Comparison of ENCODE assay signal across 8 cellular contexts in the genomic region with DNA sequence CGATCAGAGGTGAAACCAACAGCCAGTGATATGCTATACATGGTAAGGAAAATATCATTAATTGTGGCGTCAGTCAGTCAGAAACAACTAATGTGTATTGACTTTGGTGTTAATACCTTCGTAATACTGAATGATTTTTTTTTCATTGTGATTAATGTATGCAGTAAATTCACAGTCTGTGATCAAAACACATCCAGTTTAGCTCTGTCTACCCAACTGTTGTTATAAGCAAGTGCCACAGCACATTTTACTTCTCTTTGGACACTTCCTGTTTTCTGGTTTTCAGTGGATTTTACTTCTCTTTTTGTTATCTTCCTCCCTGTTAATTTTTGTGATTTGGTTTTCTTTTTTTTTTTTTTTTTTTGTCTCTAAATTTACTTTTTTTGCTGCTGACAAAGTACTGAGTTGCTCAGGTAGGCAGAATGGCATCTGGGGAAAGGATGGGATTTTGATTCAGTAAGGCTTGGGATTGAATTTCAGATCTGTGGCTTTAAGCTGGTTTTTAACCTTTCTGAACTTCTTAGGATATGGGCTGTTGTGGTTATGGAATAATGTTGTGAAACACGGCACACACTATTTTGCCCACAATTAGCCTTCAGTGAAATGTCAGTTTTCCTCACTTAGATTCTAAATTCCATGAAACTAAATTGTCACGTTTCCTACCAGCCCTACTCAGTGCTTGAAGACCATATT. TPM values are rescaled to one million over a fixed set of nuclear protein-coding genes. Genes with fewer than 3 reads are reported as not detected.
DNase-seq lines count a peak whose midpoint lies in the region; ATAC-seq, FAIRE-seq and TF ChIP-seq lines count a peak whose summit lies in the region.

No MANE protein-coding gene starts in this region.

- no peak for TF ChIP-seq POLR2A in tibial nerve (IDR thresholded peaks at IDR 0.05)

- peaks cover 2% of the 10 kb centered on the region for H3K27me3 Mint-ChIP-seq in activated T-helper 1 cell treated with anti-CD3 and anti-CD28 coated beads, Interleukin-12 subunit alpha, Interleukin-12 subunit beta, Interleukin-2, Interleukin-4 antibody, amounts not matched to agents 30 ng/mL and 10 ng/mL and 1 ng/mL, durations not matched to agents 14 hours and 24 hours and 36 hours (ENCODE audit: insufficient read depth)

- H3K27ac Mint-ChIP-seq in activated T-helper 1 cell treated with anti-CD3 and anti-CD28 coated beads, Interleukin-12 subunit alpha, Interleukin-12 subunit beta, Interleukin-2, Interleukin-4 antibody, amounts not matched to agents 30 ng/mL and 10 ng/mL and 1 ng/mL, durations not matched to agents 14 hours and 24 hours and 36 hours = peak overlapping the region; percentile 98

- H3K9me3 ChIP-seq in tibial nerve = no peaks in the 10 kb centered on the region

- peak overlapping the region; percentile 30 to 48 (median 40) for H3K4me3 ChIP-seq in tibial nerve

- H3K4me1 ChIP-seq in tibial nerve = peaks cover 0 to 15% (median 5%) of the 10 kb centered on the region in 4 donors

- peaks cover 83% of the 10 kb centered on the region for H3K4me1 Mint-ChIP-seq in activated T-helper 1 cell treated with anti-CD3 and anti-CD28 coated beads, Interleukin-12 subunit alpha, Interleukin-12 subunit beta, Interleukin-2, Interleukin-4 antibody, amounts not matched to agents 30 ng/mL and 10 ng/mL and 1 ng/mL, durations not matched to agents 14 hours and 24 hours and 36 hours (ENCODE audit: low read depth)

- FAIRE-seq in urothelium cell line (lab: Jason Lieb, UNC) = no peak

- no peaks in the 10 kb centered on the region for H3K27me3 ChIP-seq in tibial nerve

- WGBS in tibial nerve, 2 donors = 28 to 34% methylated on average over 5 of the region's 5 CpGs

- no peak for TF ChIP-seq CTCF in tibial nerve (IDR thresholded peaks at IDR 0.05)

- intact Hi-C loops in activated T-helper 1 cell treated with anti-CD3 and anti-CD28 coated beads, Interleukin-12 subunit alpha, Interleukin-12 subunit beta, Interleukin-2, Interleukin-4 antibody, amounts not matched to agents 30 ng/mL and 10 ng/mL and 1 ng/mL, durations not matched to agents 14 hours and 24 hours and 36 hours (cut with micrococcal nuclease) = loop anchor here (2.0 to 10.0 kb wide), 5 partner anchors 24 to 1584 kb away; a partner anchor contains a TSS

- no peak for TF ChIP-seq EP300 in tibial nerve (IDR thresholded peaks at IDR 0.05)

- no peaks in the 10 kb centered on the region for H3K36me3 ChIP-seq in tibial nerve

- ATAC-seq in GM19455 (IDR thresholded peaks at IDR 0.05; ENCODE audit: unreplicated experiment) (peak; percentile 34), HG03521 (IDR thresholded peaks at IDR 0.05; ENCODE audit: unreplicated experiment) (peak; percentile 15), left lobe of liver (peak; percentile 8)

- H3K4me3 Mint-ChIP-seq in activated T-helper 1 cell treated with anti-CD3 and anti-CD28 coated beads, Interleukin-12 subunit alpha, Interleukin-12 subunit beta, Interleukin-2, Interleukin-4 antibody, amounts not matched to agents 30 ng/mL and 10 ng/mL and 1 ng/mL, durations not matched to agents 14 hours and 24 hours and 36 hours = peak overlapping the region; percentile 89

- H3K27ac ChIP-seq in tibial nerve = peak overlapping the region; percentile 21 to 79 (median 72)

- H3K9me3 Mint-ChIP-seq in activated T-helper 1 cell treated with anti-CD3 and anti-CD28 coated beads, Interleukin-12 subunit alpha, Interleukin-12 subunit beta, Interleukin-2, Interleukin-4 antibody, amounts not matched to agents 30 ng/mL and 10 ng/mL and 1 ng/mL, durations not matched to agents 14 hours and 24 hours and 36 hours = no peaks in the 10 kb centered on the region

- DNase-seq in Ammon's horn (ENCODE audit: low spot score) (peak; percentile 14), left lobe of liver (ENCODE audit: low spot score) (no peak), tibial nerve (ENCODE audit: low spot score in 2 of 2) (no peak), urothelium cell line (ENCODE audit: low spot score) (no peak)
- DNase-seq in activated T-helper 1 cell treated with anti-CD3 and anti-CD28 coated beads, Interleukin-12 subunit alpha, Interleukin-12 subunit beta, Interleukin-2, Interleukin-4 antibody, amounts not matched to agents 30 ng/mL and 10 ng/mL and 1 ng/mL, durations not matched to agents 14 hours and 24 hours and 36 hours (ENCODE audit: low spot score) = no peak
- no peak for DNase-seq in activated CD8-positive, alpha-beta memory T cell treated with anti-CD3 and anti-CD28 coated beads for 24 hours

- H3K36me3 Mint-ChIP-seq in activated T-helper 1 cell treated with anti-CD3 and anti-CD28 coated beads, Interleukin-12 subunit alpha, Interleukin-12 subunit beta, Interleukin-2, Interleukin-4 antibody, amounts not matched to agents 30 ng/mL and 10 ng/mL and 1 ng/mL, durations not matched to agents 14 hours and 24 hours and 36 hours (ENCODE audit: low read depth) = peaks cover 15% of the 10 kb centered on the region

RNA-seq across cellular contexts. Expression of a gene that starts 0.6 kb away (rescaled TPM):
- 7.3 and 7.6 TPM in 2 replicates for total RNA-seq in activated T-helper 1 cell treated with anti-CD3 and anti-CD28 coated beads, Interleukin-12 subunit alpha, Interleukin-12 subunit beta, Interleukin-2, Interleukin-4 antibody, amounts not matched to agents 30 ng/mL and 10 ng/mL and 1 ng/mL, durations not matched to agents 14 hours and 24 hours and 36 hours
- 3.1 TPM for total RNA-seq in left lobe of liver
- 10 to 100 TPM in 1 of 4 donors, 1 to 10 TPM in 3; 4.7 to 12.3 (median 6.5) TPM for total RNA-seq in tibial nerve

RNA-seq across cellular contexts. Expression of a gene that starts 30.2 kb away (rescaled TPM):
- total RNA-seq in activated T-helper 1 cell treated with anti-CD3 and anti-CD28 coated beads, Interleukin-12 subunit alpha, Interleukin-12 subunit beta, Interleukin-2, Interleukin-4 antibody, amounts not matched to agents 30 ng/mL and 10 ng/mL and 1 ng/mL, durations not matched to agents 14 hours and 24 hours and 36 hours = 130 and 137 TPM in 2 replicates
- total RNA-seq in left lobe of liver = 18.7 TPM
- total RNA-seq in tibial nerve = 10 to 100 TPM; 16.5 to 34.7 (median 22.2) TPM
